9 cellular contexts compared by ENCODE assay signal in the genomic region with DNA sequence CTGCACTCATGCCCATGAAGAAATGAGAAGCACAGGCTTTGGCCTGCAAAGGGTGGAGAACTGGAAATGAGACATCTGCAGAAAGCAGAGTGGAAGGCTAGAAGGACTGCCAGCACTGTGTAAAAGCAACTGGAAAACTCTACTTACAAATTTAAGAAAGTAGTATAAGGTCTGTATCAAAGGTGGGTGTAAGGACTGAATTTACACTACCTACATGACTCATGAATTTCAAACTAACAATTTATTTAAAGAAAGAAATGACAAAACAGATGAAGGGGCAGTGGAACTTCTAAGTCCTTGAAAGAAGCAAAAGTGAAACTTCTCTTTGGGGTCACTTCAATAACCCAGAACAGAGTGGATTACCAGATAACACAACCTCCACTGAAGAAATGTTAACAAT.
DNase-seq lines count a peak whose midpoint lies in the region; ATAC-seq and TF ChIP-seq lines count a peak whose summit lies in the region.
"Had no signal": no experiment of that assay in that cellular context is flagged by ENCODE, and none has a peak within 500 bp of the region (broad histone marks: within the 10 kb centered on the region; RNA-seq: fewer than 3 reads in every experiment).

No MANE protein-coding gene starts in this region.

- no peak for TF ChIP-seq CTCF in fibroblast of the aortic adventitia (IDR thresholded peaks at IDR 0.05; ENCODE audit: insufficient read depth, low read length)

- DNase-seq in fibroblast of the aortic adventitia (ENCODE audit: low read depth) = peak; percentile 32
- no peak for DNase-seq in NCI-H2227 treated with DMSO at 0.1 percent for 48 hours (lab: John Stamatoyannopoulos, UW)
- DNase-seq in NCI-H1436 treated with DMSO at 0.1 percent for 48 hours (lab: John Stamatoyannopoulos, UW) = no peak
- no peak for DNase-seq in cerebellum (ENCODE audit: low spot score)
- no peak for DNase-seq in SIG-M5 treated with dmso at 0.1 percent for 504 hours (lab: John Stamatoyannopoulos, UW; ENCODE audit: unreplicated experiment)
- DNase-seq: naive thymus-derived CD8-positive, alpha-beta T cell had no signal

- ATAC-seq in GM18858 (IDR thresholded peaks at IDR 0.05; ENCODE audit: unreplicated experiment) (peak; percentile 83), GM21528 (IDR thresholded peaks at IDR 0.05; ENCODE audit: low FRiP score, unreplicated experiment) (peak; percentile 82), HG03432 (IDR thresholded peaks at IDR 0.05; ENCODE audit: unreplicated experiment) (peak; percentile 84)
- ATAC-seq: naive thymus-derived CD8-positive, alpha-beta T cell had no signal

- H3K4me3 ChIP-seq in fibroblast of the aortic adventitia (ENCODE audit: low read depth, low read length) = no peak overlapping the region
